ENCODE assay signal across 8 cellular contexts in genomic region chr10:28302668-28303488, GRCh38. TPM values are rescaled to one million over a fixed set of nuclear protein-coding genes. Genes with fewer than 3 reads are reported as not detected.
DNase-seq lines count a peak whose midpoint lies in the region; ATAC-seq and TF ChIP-seq lines count a peak whose summit lies in the region.

Gene MPP7, minus strand, starts transcription at chr10:28303064. Its CDS starts 64,460 bp downstream, at chr10:28238604.

- BruUV-seq in Panc1 (replicated peaks; lab: Mats Ljungman, UMichigan) = no TSS peak

- H3K9me3 ChIP-seq in Panc1 (ENCODE audit: control insufficient read depth, insufficient read depth, low read depth, low read length) = no peaks in the 10 kb centered on the region
- no peaks in the 10 kb centered on the region for H3K9me3 ChIP-seq in mucosa of rectum (ENCODE audit: control insufficient read depth in 2 of 2, low read length in 2 of 2)

- H3K4me3 ChIP-seq in KMS-11 (IDR thresholded peaks at IDR 0.05; ENCODE audit: insufficient read depth, low read depth, low read length) (peak within 1 kb of the TSS; percentile 7), Panc1 (ENCODE audit: low read depth in 2 of 2, low read length in 2 of 2) (peak within 1 kb of the TSS; percentile 54 to 68), mucosa of rectum (ENCODE audit: low read length in 2 of 2) (peak within 1 kb of the TSS; percentile 85 to 92)

- H3K4me2 ChIP-seq in KMS-11 = peak within 1 kb of the TSS; percentile 95

- H3K27me3 ChIP-seq in KMS-11 (ENCODE audit: insufficient read depth, low read depth) (no peaks in the 10 kb centered on the region; the same call in 1 of the 2 replicates), Panc1 (ENCODE audit: control insufficient read depth, insufficient read depth, low read length) (peaks cover 14% of the 10 kb centered on the region), mucosa of rectum (ENCODE audit: control insufficient read depth in 2 of 2, insufficient read depth in 2 of 2, low read length in 2 of 2) (peaks cover 0 to 2% of the 10 kb centered on the region in 2 donors)

- POLR2A ChIA-PET in Panc1 (lab: Charles Lee) = no interaction called here

- H3K36me3 ChIP-seq in KMS-11 (ENCODE audit: insufficient read depth) = no peaks in the 10 kb centered on the region
- peaks cover 3% of the 10 kb centered on the region; the same call in 1 of the 2 replicates for H3K36me3 ChIP-seq in Panc1 (ENCODE audit: control insufficient read depth, insufficient read depth, low read length)
- H3K36me3 ChIP-seq in mucosa of rectum (ENCODE audit: control insufficient read depth in 2 of 2, insufficient read depth in 2 of 2, low read length in 2 of 2) = no peaks in the 10 kb centered on the region

- H2AFZ ChIP-seq in KMS-11 (ENCODE audit: low read depth) = peak within 1 kb of the TSS; percentile 56

- H3K27ac ChIP-seq in KMS-11 (peak within 1 kb of the TSS; percentile 38; the same call in 1 of the 2 replicates), Panc1 (ENCODE audit: low read length) (no peak within 1 kb of the TSS), mucosa of rectum (ENCODE audit: low read depth in 2 of 2, low read length in 2 of 2) (peak within 1 kb of the TSS; percentile 87 to 91)

- ATAC-seq in GM21825 (IDR thresholded peaks at IDR 0.05; ENCODE audit: unreplicated experiment) = peak; percentile 100
- peak; percentile 100 for ATAC-seq in Panc1
- peak; percentile 100 for ATAC-seq in esophagus mucosa

- H3K9ac ChIP-seq in KMS-11 (peak within 1 kb of the TSS; percentile 41), mucosa of rectum (ENCODE audit: low read depth in 1 of 2, low read length in 2 of 2) (peak within 1 kb of the TSS; percentile 61 to 81)

- intact Hi-C loops in Panc1 (cut with micrococcal nuclease; ENCODE audit: unreplicated experiment) = no loop called here

- H3K79me2 ChIP-seq in KMS-11 (ENCODE audit: insufficient read depth, low read depth) = no peaks in the 10 kb centered on the region

- DNase-seq in DMS53 treated with DMSO at 0.1 percent for 48 hours (lab: John Stamatoyannopoulos, UW; ENCODE audit: unreplicated experiment) (peak; percentile 99), Panc1 (ENCODE audit: low read depth, low spot score) (peak; percentile 73)
- peak; percentile 96 to 97 for DNase-seq in activated T-cell treated with anti-CD3 and anti-CD28 coated beads, Interleukin-2, amount 50 U/mL, for 48 hours
- DNase-seq in stimulated activated CD8-positive, alpha-beta memory T cell treated with anti-CD3 and anti-CD28 coated beads, Interleukin-4, amount 100 ng/mL, for 24 hours (ENCODE audit: low read depth) = peak; percentile 95

- H3K4me1 ChIP-seq in KMS-11 (ENCODE audit: low read depth, poor library complexity, severe bottlenecking) (peaks cover 12% of the 10 kb centered on the region), Panc1 (ENCODE audit: control insufficient read depth, insufficient read depth, low read length) (peaks cover 3% of the 10 kb centered on the region), mucosa of rectum (ENCODE audit: control insufficient read depth in 2 of 2, insufficient read depth in 2 of 2, low read length in 2 of 2) (peaks cover 5 to 16% of the 10 kb centered on the region in 2 donors)

- CTCF ChIA-PET in Panc1 (lab: Charles Lee) = interaction anchor here (1.0 kb wide), 1 partner anchor 33 kb away, joined by 4 read pairs; no protein-coding TSS in a partner anchor

- in situ Hi-C loops in Panc1 (cut with HindIII; ENCODE audit: low pct_unique_long_range_greater_than_20kb, low sequenced_read_pairs) = no loop called here

- peak; percentile 26; the same call in 1 of the 2 replicates for TF ChIP-seq CTCF in KMS-11 (conservative IDR thresholded peaks at IDR 0.05; ENCODE audit: low read depth, low read length)
- TF ChIP-seq CTCF in Panc1 (IDR thresholded peaks at IDR 0.05) = peak; percentile 55

- H4K20me1 ChIP-seq in KMS-11 (ENCODE audit: insufficient read depth) = no peaks in the 10 kb centered on the region

RNA-seq across cellular contexts. Expression of gene MPP7, which starts in this region (rescaled TPM):
- total RNA-seq in Panc1 (2021; ENCODE audit: unreplicated experiment) (0.49 TPM), esophagus mucosa (53.6 TPM)
- polyA plus RNA-seq in Panc1 (2012; ENCODE audit: insufficient read length) = 0.39 TPM

Comparison
In these comparisons a context has a peak if more than half of its experiments do, and no peak if none do; other contexts are left out.
1. RNA of gene MPP7 (total RNA-seq): 53.6 TPM in esophagus mucosa (single experiment); 0.49 TPM in Panc1 (single experiment); every median in the first group is over 10 times any median in the second.
2. Peak in DNase-seq, ATAC-seq and H3K4me3 ChIP-seq in Panc1; RNA of the gene not detected or under 1 TPM.
3. H3K4me3 ChIP-seq: peak in every context shown above with its lines; median percentile 88 in mucosa of rectum; 61 in Panc1; 7 in KMS-11.
4. Peak in every context shown above with its lines, with median percentiles within 50 percentile points of each other: DNase-seq and ATAC-seq.